8 cellular contexts compared by ENCODE assay signal in the genomic region with DNA sequence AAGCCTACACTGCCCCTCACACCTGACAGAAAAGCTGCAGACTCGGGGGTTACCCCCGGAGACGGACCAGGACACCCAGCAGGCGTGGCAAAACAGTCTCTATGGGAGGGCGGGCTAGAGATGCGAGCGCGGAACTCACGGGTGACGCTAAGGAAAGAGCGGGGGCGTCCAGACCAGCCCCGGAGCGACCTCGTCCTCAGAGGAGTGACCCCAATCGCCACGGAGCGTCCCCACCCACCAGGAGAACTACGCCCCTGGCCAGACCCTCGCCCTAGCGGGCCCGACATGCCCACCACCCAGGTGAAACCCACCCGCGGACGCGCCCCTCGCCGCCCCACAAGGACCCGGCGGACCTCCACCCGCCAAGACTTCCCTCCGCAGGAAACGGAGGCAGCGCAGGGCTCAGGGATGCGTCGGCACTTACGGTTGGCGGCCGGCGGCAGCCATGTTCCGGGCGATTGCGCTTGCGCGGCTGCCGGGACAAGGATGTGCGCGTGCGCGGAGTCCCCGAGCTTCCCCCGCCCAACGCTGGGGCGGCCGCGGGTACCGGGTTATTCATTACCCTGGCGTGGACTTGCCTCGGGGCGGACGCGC. TPM values are rescaled to one million over a fixed set of nuclear protein-coding genes. Genes with fewer than 3 reads are reported as not detected.
A peak's percentile ranks its signal among the peaks of the same experiment; 100 is the strongest.
DNase-seq lines count a peak whose midpoint lies in the region; ATAC-seq and TF ChIP-seq lines count a peak whose summit lies in the region.

TSS of gene ZNF329 (minus strand) at position 462 of the 594 bp plus-strand sequence. CDS start 21,286 bp downstream, outside the sequence.

- BruUV-seq in Panc1 (replicated peaks; lab: Mats Ljungman, UMichigan) = no TSS peak

- H3K36me3 ChIP-seq in BJ (ENCODE audit: control insufficient read depth, insufficient read depth, low read length) (no peaks in the 10 kb centered on the region), Panc1 (ENCODE audit: control insufficient read depth, insufficient read depth, low read length) (no peaks in the 10 kb centered on the region), fibroblast of lung (ENCODE audit: control insufficient read depth, insufficient read depth, low read length) (no peaks in the 10 kb centered on the region)

- peak within 1 kb of the TSS; percentile 66 for H3K4me3 ChIP-seq in BJ (ENCODE audit: low read depth, low read length)
- peak within 1 kb of the TSS; percentile 65 to 89 for H3K4me3 ChIP-seq in Panc1 (ENCODE audit: low read depth in 2 of 2, low read length in 2 of 2)
- H3K4me3 ChIP-seq in fibroblast of lung (replicated peaks in 1 of 4; ENCODE audit: control extremely low read depth in 1 of 4, insufficient read depth in 1 of 4, low read depth in 3 of 4, low read length in 4 of 4) = peak within 1 kb of the TSS; percentile 79 to 99 (median 92)

- H3K27ac ChIP-seq in Panc1 (ENCODE audit: low read length) = peak within 1 kb of the TSS; percentile 81
- H3K27ac ChIP-seq in fibroblast of lung (ENCODE audit: insufficient read depth, low read length) = peak within 1 kb of the TSS; percentile 94

- peaks cover 7% of the 10 kb centered on the region for H3K4me1 Mint-ChIP-seq in activated T-helper 1 cell treated with anti-CD3 and anti-CD28 coated beads, Interleukin-12 subunit alpha, Interleukin-12 subunit beta, Interleukin-2, Interleukin-4 antibody, amounts not matched to agents 30 ng/mL and 10 ng/mL and 1 ng/mL, durations not matched to agents 14 hours and 24 hours and 36 hours (ENCODE audit: low read depth)
- H3K4me1 Mint-ChIP-seq in naive B cell = peaks cover 22 to 27% (median 27%) of the 10 kb centered on the region in 3 donors

- no peak for TF ChIP-seq CTCF in BJ (IDR thresholded peaks at IDR 0.05; ENCODE audit: insufficient read depth, low read depth, low read length)
- TF ChIP-seq CTCF in Panc1 (IDR thresholded peaks at IDR 0.05) = no peak
- no peak for TF ChIP-seq CTCF in fibroblast of lung (conservative IDR thresholded peaks at IDR 0.05 in 1 of 2, IDR thresholded peaks at IDR 0.05 in 1 of 2; ENCODE audit: low read depth in 1 of 2, low read length in 2 of 2)

- H3K4me3 Mint-ChIP-seq in activated T-helper 1 cell treated with anti-CD3 and anti-CD28 coated beads, Interleukin-12 subunit alpha, Interleukin-12 subunit beta, Interleukin-2, Interleukin-4 antibody, amounts not matched to agents 30 ng/mL and 10 ng/mL and 1 ng/mL, durations not matched to agents 14 hours and 24 hours and 36 hours = peak within 1 kb of the TSS; percentile 85
- H3K4me3 Mint-ChIP-seq in naive B cell = peak within 1 kb of the TSS; percentile 80 to 96 (median 93)

- peak within 1 kb of the TSS; percentile 95 for H3K9ac ChIP-seq in fibroblast of lung (ENCODE audit: insufficient read depth, low read length)

- peaks cover 14% of the 10 kb centered on the region for H3K79me2 ChIP-seq in fibroblast of lung (ENCODE audit: control insufficient read depth, insufficient read depth, low read length)

- CTCF ChIA-PET in BJ (lab: Yijun Ruan, JAX) (interaction anchor here (0.6 to 1.0 kb wide), 2 partner anchors 37 to 368 kb away, joined by 3 to 4 read pairs; no protein-coding TSS in a partner anchor), Panc1 (lab: Charles Lee) (interaction anchor here (0.6 kb wide), 1 partner anchor 132 kb away, joined by 3 read pairs; no protein-coding TSS in a partner anchor)

- intact Hi-C loops in Panc1 (cut with micrococcal nuclease; ENCODE audit: unreplicated experiment) = no loop called here
- intact Hi-C loops in activated T-helper 1 cell treated with anti-CD3 and anti-CD28 coated beads, Interleukin-12 subunit alpha, Interleukin-12 subunit beta, Interleukin-2, Interleukin-4 antibody, amounts not matched to agents 30 ng/mL and 10 ng/mL and 1 ng/mL, durations not matched to agents 14 hours and 24 hours and 36 hours (cut with micrococcal nuclease) = loop anchor here (1.0 to 10.0 kb wide), 4 partner anchors 404 to 826 kb away; partner anchors contain the start of genes ZNF134, ZNF543, ZNF671 and ZNF776

- peak within 1 kb of the TSS; percentile 97 for H2AFZ ChIP-seq in fibroblast of lung (ENCODE audit: low read length)

- no peaks in the 10 kb centered on the region for H3K27me3 Mint-ChIP-seq in activated T-helper 1 cell treated with anti-CD3 and anti-CD28 coated beads, Interleukin-12 subunit alpha, Interleukin-12 subunit beta, Interleukin-2, Interleukin-4 antibody, amounts not matched to agents 30 ng/mL and 10 ng/mL and 1 ng/mL, durations not matched to agents 14 hours and 24 hours and 36 hours (ENCODE audit: insufficient read depth)
- H3K27me3 Mint-ChIP-seq in naive B cell = no peaks in the 10 kb centered on the region

- H3K4me1 ChIP-seq in Panc1 (ENCODE audit: control insufficient read depth, insufficient read depth, low read length) (no peaks in the 10 kb centered on the region), fibroblast of lung (ENCODE audit: control insufficient read depth, extremely low read depth, insufficient read depth, low read length) (no peaks in the 10 kb centered on the region)

- peaks cover 12% of the 10 kb centered on the region for H3K36me3 Mint-ChIP-seq in activated T-helper 1 cell treated with anti-CD3 and anti-CD28 coated beads, Interleukin-12 subunit alpha, Interleukin-12 subunit beta, Interleukin-2, Interleukin-4 antibody, amounts not matched to agents 30 ng/mL and 10 ng/mL and 1 ng/mL, durations not matched to agents 14 hours and 24 hours and 36 hours (ENCODE audit: low read depth)
- no peaks in the 10 kb centered on the region for H3K36me3 Mint-ChIP-seq in naive B cell

- H3K9me3 ChIP-seq in Panc1 (ENCODE audit: control insufficient read depth, insufficient read depth, low read depth, low read length) = peaks cover 33% of the 10 kb centered on the region; the same call in 1 of the 2 replicates
- H3K9me3 ChIP-seq in fibroblast of lung (ENCODE audit: control insufficient read depth, insufficient read depth, low read depth, low read length) = no peaks in the 10 kb centered on the region

- peak within 1 kb of the TSS; percentile 83 for H3K4me2 ChIP-seq in fibroblast of lung (ENCODE audit: extremely low read depth, insufficient read depth, low read length)

- H3K27ac Mint-ChIP-seq in activated T-helper 1 cell treated with anti-CD3 and anti-CD28 coated beads, Interleukin-12 subunit alpha, Interleukin-12 subunit beta, Interleukin-2, Interleukin-4 antibody, amounts not matched to agents 30 ng/mL and 10 ng/mL and 1 ng/mL, durations not matched to agents 14 hours and 24 hours and 36 hours = peak within 1 kb of the TSS; percentile 77
- H3K27ac Mint-ChIP-seq in naive B cell = peak within 1 kb of the TSS; percentile 91 to 97 (median 95)

- peaks cover 56% of the 10 kb centered on the region for H3K9me3 Mint-ChIP-seq in activated T-helper 1 cell treated with anti-CD3 and anti-CD28 coated beads, Interleukin-12 subunit alpha, Interleukin-12 subunit beta, Interleukin-2, Interleukin-4 antibody, amounts not matched to agents 30 ng/mL and 10 ng/mL and 1 ng/mL, durations not matched to agents 14 hours and 24 hours and 36 hours
- H3K9me3 Mint-ChIP-seq in naive B cell = peaks cover 0 to 6% (median 5%) of the 10 kb centered on the region in 7 donors

- no peaks in the 10 kb centered on the region for H4K20me1 ChIP-seq in fibroblast of lung (ENCODE audit: control insufficient read depth, extremely low read depth, insufficient read depth, low read length)

- DNase-seq in BJ (ENCODE audit: low read depth) (peak; percentile 23), HUDEP-2 (lab: John Stamatoyannopoulos, UW; ENCODE audit: unreplicated experiment in 76 of 76) (peak in 74 of 76 experiments; percentile 30 to 93 (median 86)), Panc1 (ENCODE audit: low read depth, low spot score) (peak; percentile 24), fibroblast of lung (ENCODE audit: low read depth in 2 of 2) (peak; percentile 80), naive B cell (peak; percentile 90)
- peak; percentile 77 for DNase-seq in activated T-helper 1 cell treated with anti-CD3 and anti-CD28 coated beads, Interleukin-12 subunit alpha, Interleukin-12 subunit beta, Interleukin-2, Interleukin-4 antibody, amounts not matched to agents 30 ng/mL and 10 ng/mL and 1 ng/mL, durations not matched to agents 14 hours and 24 hours and 36 hours (ENCODE audit: low spot score)
- peak; percentile 84 to 87 for DNase-seq in stimulated activated CD8-positive, alpha-beta memory T cell treated with anti-CD3 and anti-CD28 coated beads, Interleukin-7, amount 100 ng/mL, for 48 hours (ENCODE audit: extremely low read depth in 1 of 2, low read depth in 1 of 2)

- in situ Hi-C loops in Panc1 (cut with HindIII; ENCODE audit: low pct_unique_long_range_greater_than_20kb, low sequenced_read_pairs) = no loop called here

- POLR2A ChIA-PET in BJ (lab: Charles Lee) = interaction anchor here (0.5 kb wide), 1 partner anchor 423 kb away, joined by 11 read pairs; the partner anchor contains the start of gene ZNF671
- POLR2A ChIA-PET in Panc1 (lab: Charles Lee) = interaction anchor here (0.6 kb wide), 1 partner anchor 1049 kb away, joined by 4 read pairs; no protein-coding TSS in a partner anchor

- ATAC-seq in GM19438 (IDR thresholded peaks at IDR 0.05; ENCODE audit: low read depth, unreplicated experiment) (peak; percentile 46), Panc1 (peak; percentile 94), naive B cell (ENCODE audit: low read depth in 2 of 2) (peak; percentile 64 to 65)

- H3K27me3 ChIP-seq in BJ (ENCODE audit: control insufficient read depth, insufficient read depth, low read length) = no peaks in the 10 kb centered on the region
- H3K27me3 ChIP-seq in Panc1 (ENCODE audit: control insufficient read depth, insufficient read depth, low read length) = no peaks in the 10 kb centered on the region
- no peaks in the 10 kb centered on the region for H3K27me3 ChIP-seq in fibroblast of lung (ENCODE audit: control insufficient read depth, insufficient read depth, low read length)

RNA-seq across cellular contexts. Expression of gene ZNF329, which starts in this region (rescaled TPM):
- polyA plus RNA-seq in BJ (2011; rRNA removed) = 5.5 and 7.5 TPM in 2 replicates
- 6.0 and 8.4 TPM in 2 replicates for polyA minus RNA-seq in BJ (2011; rRNA and poly(A)+ RNA removed)
- 12.2 TPM for total RNA-seq in Panc1 (2021; ENCODE audit: unreplicated experiment)
- 6.7 TPM for polyA plus RNA-seq in Panc1 (2012; ENCODE audit: insufficient read length)
- total RNA-seq in activated T-helper 1 cell treated with anti-CD3 and anti-CD28 coated beads, Interleukin-12 subunit alpha, Interleukin-12 subunit beta, Interleukin-2, Interleukin-4 antibody, amounts not matched to agents 30 ng/mL and 10 ng/mL and 1 ng/mL, durations not matched to agents 14 hours and 24 hours and 36 hours = 1.6 and 1.9 TPM in 2 replicates
- 17.2 and 21.1 TPM in 2 replicates for total RNA-seq in fibroblast of lung
- polyA plus RNA-seq in fibroblast of lung = 6.3 and 6.8 TPM in 2 replicates
- 5.4 and 5.8 TPM in 2 replicates for polyA plus RNA-seq in fibroblast of lung (2012)
- polyA minus RNA-seq in fibroblast of lung (ENCODE audit: low replicate concordance) = 6.7 and 7.8 TPM in 2 replicates
- polyA plus RNA-seq in naive B cell (ENCODE audit: low read depth in 6 of 6) = 10 to 100 TPM in 1 of 6 donors, 1 to 10 TPM in 5; 2.5 to 11.2 (median 5.6) TPM

Comparison
In these comparisons a context has a peak if more than half of its experiments do, and no peak if none do; other contexts are left out.
1. Peak in every context shown above with its lines: DNase-seq, ATAC-seq, H3K4me3 ChIP-seq and H3K27ac ChIP-seq.
2. DNase-seq: peak in every context shown above with its lines; median percentile 90 in naive B cell; 86 in HUDEP-2; 86 in stimulated activated CD8-positive, alpha-beta memory T cell treated with anti-CD3 and anti-CD28 coated beads, Interleukin-7, amount 100 ng/mL, for 48 hours; 80 in fibroblast of lung; 77 in activated T-helper 1 cell treated with anti-CD3 and anti-CD28 coated beads, Interleukin-12 subunit alpha, Interleukin-12 subunit beta, Interleukin-2, Interleukin-4 antibody, amounts not matched to agents 30 ng/mL and 10 ng/mL and 1 ng/mL, durations not matched to agents 14 hours and 24 hours and 36 hours; 24 in Panc1; 23 in BJ.